In the genomic region with DNA sequence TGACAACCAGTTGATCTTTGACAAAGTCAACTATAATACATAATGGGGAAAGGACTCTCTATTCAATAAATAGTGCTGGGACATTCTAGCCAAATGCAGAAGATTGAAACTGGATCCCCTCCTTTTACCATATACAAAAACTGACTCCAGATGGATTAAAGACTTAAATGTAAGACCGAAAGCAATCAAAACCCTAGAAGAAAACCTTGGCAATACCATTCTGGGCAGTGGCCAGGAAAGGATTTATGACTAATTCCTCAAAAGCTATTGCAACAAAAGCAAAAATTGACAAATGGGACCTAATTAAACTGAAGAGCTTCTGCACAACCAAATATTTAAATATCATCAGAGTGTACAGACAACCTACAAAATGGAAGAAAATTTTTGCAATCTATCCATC, we compare ENCODE assay signal across 23 cellular contexts.
"Had no signal": no experiment of that assay in that cellular context is flagged by ENCODE, and none has a peak within 500 bp of the region (broad histone marks: within the 10 kb centered on the region; RNA-seq: fewer than 3 reads in every experiment).

No MANE protein-coding gene starts in this region.

- H3K4me1 ChIP-seq: breast epithelium, left ventricle myocardium inferior, prostate gland, stomach, suprapubic skin, tibial nerve had no signal

- H3K4me1 Mint-ChIP-seq: endodermal cell; natural killer cell; stimulated activated effector memory CD8-positive, alpha-beta T cell treated with anti-CD3 and anti-CD28 coated beads, Interleukin-12 subunit alpha, Interleukin-12 subunit beta, amount 100 ng/mL, for 72 hours had no signal

- H3K36me3 ChIP-seq: breast epithelium, prostate gland had no signal

- H3K36me3 Mint-ChIP-seq: stimulated activated effector memory CD8-positive, alpha-beta T cell treated with anti-CD3 and anti-CD28 coated beads, Interleukin-12 subunit alpha, Interleukin-12 subunit beta, amount 100 ng/mL, for 72 hours had no signal

- H3K27ac Mint-ChIP-seq: activated naive CD8-positive, alpha-beta T cell; activated T-helper 2 cell treated with anti-CD3 and anti-CD28 coated beads, Interferon-gamma antibody, Interleukin-2, Interleukin-4, amounts not matched to agents 10 μg/mL and 5 μg/mL and 100 μg/mL, durations not matched to agents 14 hours and 24 hours and 36 hours; endodermal cell; natural killer cell; stimulated activated effector memory CD8-positive, alpha-beta T cell treated with anti-CD3 and anti-CD28 coated beads, Interleukin-12 subunit alpha, Interleukin-12 subunit beta, amount 100 ng/mL, for 72 hours; WTC11 had no signal

- H3K9me3 ChIP-seq: prostate gland had no signal

- ATAC-seq: activated T-cell treated with anti-CD3 and anti-CD28 coated beads, Interleukin-2, amount 50 U/mL, for 4 hours; natural killer cell; right cardiac atrium; stimulated activated effector memory CD8-positive, alpha-beta T cell treated with anti-CD3 and anti-CD28 coated beads, Interleukin-12 subunit alpha, Interleukin-12 subunit beta, amount 100 ng/mL, for 72 hours; WTC11 had no signal

- H3K4me3 ChIP-seq: breast epithelium, coronary artery, left ventricle myocardium inferior, prostate gland, stomach, suprapubic skin, tibial nerve had no signal

- H3K4me3 Mint-ChIP-seq: activated naive CD8-positive, alpha-beta T cell; activated T-cell treated with anti-CD3 and anti-CD28 coated beads, Interleukin-2, amount 50 U/mL, for 4 hours; endodermal cell; natural killer cell; stimulated activated effector memory CD8-positive, alpha-beta T cell treated with anti-CD3 and anti-CD28 coated beads, Interleukin-12 subunit alpha, Interleukin-12 subunit beta, amount 100 ng/mL, for 72 hours; WTC11 had no signal

- DNase-seq: activated CD8-positive, alpha-beta memory T cell treated with anti-CD3 and anti-CD28 coated beads, Interleukin-2, amount 50 U/mL, for 48 hours; activated naive CD4-positive, alpha-beta T cell; activated T-cell treated with anti-CD3 and anti-CD28 coated beads, Interleukin-2, amount 50 U/mL, for 4 hours; amniotic stem cell; endodermal cell; left ventricle myocardium inferior; midbrain; natural killer cell; right cardiac atrium; small intestine; stimulated activated CD4-positive, alpha-beta T cell treated with anti-CD3 and anti-CD28 coated beads, Interleukin-2, amount 100 ng/mL, for 24 hours; stomach; T-helper 9 cell had no signal

- H3K27me3 Mint-ChIP-seq: activated naive CD8-positive, alpha-beta T cell had no signal

- H3K27me3 ChIP-seq: breast epithelium, stomach, suprapubic skin, tibial nerve had no signal

- H3K27ac ChIP-seq: breast epithelium, coronary artery, epithelial cell of prostate, left ventricle myocardium inferior, prostate gland, stomach, suprapubic skin, tibial nerve had no signal
